In the genomic region with DNA sequence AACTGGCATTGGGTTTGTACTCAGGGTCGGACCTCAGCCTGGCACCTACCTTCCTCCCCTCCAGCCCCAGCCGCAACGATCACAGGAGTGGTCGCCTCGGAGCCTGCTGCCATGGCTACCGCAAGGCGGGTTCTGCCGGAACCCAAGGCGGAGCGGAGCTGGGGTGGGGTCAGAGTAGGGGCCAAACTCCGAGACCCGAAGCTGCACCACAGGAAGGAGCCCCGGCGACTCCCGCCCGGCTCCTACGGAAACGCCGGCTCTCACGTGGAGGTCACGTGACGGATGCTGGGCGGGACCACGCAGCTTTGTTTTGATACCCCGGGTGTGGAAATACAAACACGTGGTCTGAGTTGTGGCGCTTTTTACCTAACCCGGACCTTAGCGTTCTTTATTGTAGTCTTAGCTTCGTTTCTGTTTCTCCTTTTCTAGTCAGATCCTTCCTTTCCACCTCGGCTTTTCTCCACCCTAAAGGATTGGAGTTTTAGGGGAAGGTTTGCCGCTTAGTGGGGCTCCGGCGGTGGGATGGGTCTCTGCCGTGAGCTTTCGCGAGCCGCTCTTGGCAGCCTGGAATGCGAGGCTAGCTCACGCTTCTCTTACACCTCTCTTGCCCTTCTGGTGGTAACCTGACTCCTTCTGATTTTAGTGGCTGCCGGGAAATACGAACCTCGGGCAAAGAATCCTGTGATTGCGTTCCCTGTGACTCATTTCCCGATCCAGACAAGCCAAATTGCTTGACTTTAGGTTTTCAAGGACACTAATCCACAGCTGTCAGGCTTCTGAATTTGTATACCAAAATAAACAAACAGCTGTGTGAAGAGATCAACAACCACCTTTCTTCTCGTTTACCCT, we compare ENCODE assay signal across 1 cellular context.
TF ChIP-seq lines count a peak whose summit lies in the region.

HSPBAP1 (minus strand) TSS at position 264 of the 849 bp plus-strand sequence; CDS start at position 113, 151 bp downstream.

TF ChIP-seq in HepG2, 621 proteins besides CTCF, POLR2A, EP300 and RAD21 (continued from another document and continues in another):
- TF ChIP-seq, protein P1, sequence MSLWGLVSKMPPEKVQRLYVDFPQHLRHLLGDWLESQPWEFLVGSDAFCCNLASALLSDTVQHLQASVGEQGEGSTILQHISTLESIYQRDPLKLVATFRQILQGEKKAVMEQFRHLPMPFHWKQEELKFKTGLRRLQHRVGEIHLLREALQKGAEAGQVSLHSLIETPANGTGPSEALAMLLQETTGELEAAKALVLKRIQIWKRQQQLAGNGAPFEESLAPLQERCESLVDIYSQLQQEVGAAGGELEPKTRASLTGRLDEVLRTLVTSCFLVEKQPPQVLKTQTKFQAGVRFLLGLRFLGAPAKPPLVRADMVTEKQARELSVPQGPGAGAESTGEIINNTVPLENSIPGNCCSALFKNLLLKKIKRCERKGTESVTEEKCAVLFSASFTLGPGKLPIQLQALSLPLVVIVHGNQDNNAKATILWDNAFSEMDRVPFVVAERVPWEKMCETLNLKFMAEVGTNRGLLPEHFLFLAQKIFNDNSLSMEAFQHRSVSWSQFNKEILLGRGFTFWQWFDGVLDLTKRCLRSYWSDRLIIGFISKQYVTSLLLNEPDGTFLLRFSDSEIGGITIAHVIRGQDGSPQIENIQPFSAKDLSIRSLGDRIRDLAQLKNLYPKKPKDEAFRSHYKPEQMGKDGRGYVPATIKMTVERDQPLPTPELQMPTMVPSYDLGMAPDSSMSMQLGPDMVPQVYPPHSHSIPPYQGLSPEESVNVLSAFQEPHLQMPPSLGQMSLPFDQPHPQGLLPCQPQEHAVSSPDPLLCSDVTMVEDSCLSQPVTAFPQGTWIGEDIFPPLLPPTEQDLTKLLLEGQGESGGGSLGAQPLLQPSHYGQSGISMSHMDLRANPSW (CRISPR knock-in tag; IDR thresholded peaks at IDR 0.05; ENCODE audit: borderline replicate concordance) = no peak
- TF ChIP-seq ZNF350 (CRISPR knock-in tag; IDR thresholded peaks at IDR 0.05; ENCODE audit: borderline replicate concordance, low read depth) (peak; percentile 93), ZNF768 (CRISPR knock-in tag; IDR thresholded peaks at IDR 0.05) (peak; percentile 41; the same call in 1 of the 2 replicates), TFDP2 (CRISPR knock-in tag; IDR thresholded peaks at IDR 0.05) (peak; percentile 89), NCOA5 (CRISPR knock-in tag; IDR thresholded peaks at IDR 0.05) (no peak), ZNF160 (CRISPR knock-in tag; IDR thresholded peaks at IDR 0.05) (no peak), MATR3 (CRISPR knock-in tag; IDR thresholded peaks at IDR 0.05) (no peak), NFRKB (IDR thresholded peaks at IDR 0.05) (no peak), AHDC1 (CRISPR knock-in tag; IDR thresholded peaks at IDR 0.05; ENCODE audit: borderline replicate concordance) (peak; percentile 28; the same call in 1 of the 2 replicates), SMAD9 (CRISPR knock-in tag; IDR thresholded peaks at IDR 0.05) (no peak), THYN1 (CRISPR knock-in tag; IDR thresholded peaks at IDR 0.05; ENCODE audit: borderline replicate concordance, low read depth) (no peak), ZMAT3 (CRISPR knock-in tag; conservative IDR thresholded peaks at IDR 0.05) (peak; percentile 76; the same call in 1 of the 2 replicates), DMAP1 (CRISPR knock-in tag; IDR thresholded peaks at IDR 0.05) (peak; percentile 82; the same call in 1 of the 2 replicates), ZNF143 (CRISPR knock-in tag; IDR thresholded peaks at IDR 0.05) (peak; percentile 63), ZFYVE20 (CRISPR knock-in tag; IDR thresholded peaks at IDR 0.05; ENCODE audit: borderline replicate concordance, low read depth) (no peak), TEAD2 (CRISPR knock-in tag; IDR thresholded peaks at IDR 0.05) (no peak; the same call in 1 of the 2 replicates), ZNF816 (CRISPR knock-in tag; IDR thresholded peaks at IDR 0.05; ENCODE audit: borderline replicate concordance) (no peak; the same call in 1 of the 2 replicates), ZNF496 (CRISPR knock-in tag; IDR thresholded peaks at IDR 0.05; ENCODE audit: insufficient replicate concordance) (no peak), ZNF251 (CRISPR knock-in tag; IDR thresholded peaks at IDR 0.05) (no peak), ZNF83 (CRISPR knock-in tag; IDR thresholded peaks at IDR 0.05; ENCODE audit: borderline replicate concordance) (no peak), ZNF720 (CRISPR knock-in tag; IDR thresholded peaks at IDR 0.05) (no peak), EHMT2 (IDR thresholded peaks at IDR 0.05; ENCODE audit: borderline replicate concordance, low read depth, low read length) (no peak), ARID2 (CRISPR knock-in tag; IDR thresholded peaks at IDR 0.05; ENCODE audit: borderline replicate concordance) (peak; percentile 15; the same call in 1 of the 2 replicates), ZFP90 (CRISPR knock-in tag; IDR thresholded peaks at IDR 0.05; ENCODE audit: borderline replicate concordance) (0 out of 2 replicates have a peak, but pooled peaks have one; percentile 18), TEAD3 (CRISPR knock-in tag; optimal IDR thresholded peaks at IDR 0.05; ENCODE audit: borderline replicate concordance) (peak; percentile 84), ZFX (CRISPR knock-in tag; IDR thresholded peaks at IDR 0.05; ENCODE audit: low read depth) (peak; percentile 39; the same call in 1 of the 2 replicates), ZNF354B (CRISPR knock-in tag; IDR thresholded peaks at IDR 0.05) (no peak), SOX6 (IDR thresholded peaks at IDR 0.05) (no peak), SOX6 (CRISPR knock-in tag; IDR thresholded peaks at IDR 0.05) (peak; percentile 87), ZNF383 (CRISPR knock-in tag; IDR thresholded peaks at IDR 0.05; ENCODE audit: borderline replicate concordance) (no peak), SCMH1 (CRISPR knock-in tag; IDR thresholded peaks at IDR 0.05; ENCODE audit: borderline replicate concordance) (no peak), ZNF431 (CRISPR knock-in tag; IDR thresholded peaks at IDR 0.05; ENCODE audit: borderline replicate concordance, low read depth) (0 out of 2 replicates have a peak, but pooled peaks have one; percentile 71)
- TF ChIP-seq, protein P2, sequence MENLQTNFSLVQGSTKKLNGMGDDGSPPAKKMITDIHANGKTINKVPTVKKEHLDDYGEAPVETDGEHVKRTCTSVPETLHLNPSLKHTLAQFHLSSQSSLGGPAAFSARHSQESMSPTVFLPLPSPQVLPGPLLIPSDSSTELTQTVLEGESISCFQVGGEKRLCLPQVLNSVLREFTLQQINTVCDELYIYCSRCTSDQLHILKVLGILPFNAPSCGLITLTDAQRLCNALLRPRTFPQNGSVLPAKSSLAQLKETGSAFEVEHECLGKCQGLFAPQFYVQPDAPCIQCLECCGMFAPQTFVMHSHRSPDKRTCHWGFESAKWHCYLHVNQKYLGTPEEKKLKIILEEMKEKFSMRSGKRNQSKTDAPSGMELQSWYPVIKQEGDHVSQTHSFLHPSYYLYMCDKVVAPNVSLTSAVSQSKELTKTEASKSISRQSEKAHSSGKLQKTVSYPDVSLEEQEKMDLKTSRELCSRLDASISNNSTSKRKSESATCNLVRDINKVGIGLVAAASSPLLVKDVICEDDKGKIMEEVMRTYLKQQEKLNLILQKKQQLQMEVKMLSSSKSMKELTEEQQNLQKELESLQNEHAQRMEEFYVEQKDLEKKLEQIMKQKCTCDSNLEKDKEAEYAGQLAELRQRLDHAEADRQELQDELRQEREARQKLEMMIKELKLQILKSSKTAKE (CRISPR knock-in tag; IDR thresholded peaks at IDR 0.05; ENCODE audit: borderline replicate concordance) = no peak; the same call in 1 of the 2 replicates
- TF ChIP-seq, protein P3, sequence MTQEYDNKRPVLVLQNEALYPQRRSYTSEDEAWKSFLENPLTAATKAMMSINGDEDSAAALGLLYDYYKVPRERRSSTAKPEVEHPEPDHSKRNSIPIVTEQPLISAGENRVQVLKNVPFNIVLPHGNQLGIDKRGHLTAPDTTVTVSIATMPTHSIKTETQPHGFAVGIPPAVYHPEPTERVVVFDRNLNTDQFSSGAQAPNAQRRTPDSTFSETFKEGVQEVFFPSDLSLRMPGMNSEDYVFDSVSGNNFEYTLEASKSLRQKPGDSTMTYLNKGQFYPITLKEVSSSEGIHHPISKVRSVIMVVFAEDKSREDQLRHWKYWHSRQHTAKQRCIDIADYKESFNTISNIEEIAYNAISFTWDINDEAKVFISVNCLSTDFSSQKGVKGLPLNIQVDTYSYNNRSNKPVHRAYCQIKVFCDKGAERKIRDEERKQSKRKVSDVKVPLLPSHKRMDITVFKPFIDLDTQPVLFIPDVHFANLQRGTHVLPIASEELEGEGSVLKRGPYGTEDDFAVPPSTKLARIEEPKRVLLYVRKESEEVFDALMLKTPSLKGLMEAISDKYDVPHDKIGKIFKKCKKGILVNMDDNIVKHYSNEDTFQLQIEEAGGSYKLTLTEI (CRISPR knock-in tag; conservative IDR thresholded peaks at IDR 0.05) = no peak
- TF ChIP-seq, protein P4, sequence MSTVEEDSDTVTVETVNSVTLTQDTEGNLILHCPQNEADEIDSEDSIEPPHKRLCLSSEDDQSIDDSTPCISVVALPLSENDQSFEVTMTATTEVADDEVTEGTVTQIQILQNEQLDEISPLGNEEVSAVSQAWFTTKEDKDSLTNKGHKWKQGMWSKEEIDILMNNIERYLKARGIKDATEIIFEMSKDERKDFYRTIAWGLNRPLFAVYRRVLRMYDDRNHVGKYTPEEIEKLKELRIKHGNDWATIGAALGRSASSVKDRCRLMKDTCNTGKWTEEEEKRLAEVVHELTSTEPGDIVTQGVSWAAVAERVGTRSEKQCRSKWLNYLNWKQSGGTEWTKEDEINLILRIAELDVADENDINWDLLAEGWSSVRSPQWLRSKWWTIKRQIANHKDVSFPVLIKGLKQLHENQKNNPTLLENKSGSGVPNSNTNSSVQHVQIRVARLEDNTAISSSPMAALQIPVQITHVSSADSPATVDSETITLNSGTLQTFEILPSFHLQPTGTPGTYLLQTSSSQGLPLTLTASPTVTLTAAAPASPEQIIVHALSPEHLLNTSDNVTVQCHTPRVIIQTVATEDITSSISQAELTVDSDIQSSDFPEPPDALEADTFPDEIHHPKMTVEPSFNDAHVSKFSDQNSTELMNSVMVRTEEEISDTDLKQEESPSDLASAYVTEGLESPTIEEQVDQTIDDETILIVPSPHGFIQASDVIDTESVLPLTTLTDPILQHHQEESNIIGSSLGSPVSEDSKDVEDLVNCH (CRISPR knock-in tag; IDR thresholded peaks at IDR 0.05) = no peak
- TF ChIP-seq, protein P5, sequence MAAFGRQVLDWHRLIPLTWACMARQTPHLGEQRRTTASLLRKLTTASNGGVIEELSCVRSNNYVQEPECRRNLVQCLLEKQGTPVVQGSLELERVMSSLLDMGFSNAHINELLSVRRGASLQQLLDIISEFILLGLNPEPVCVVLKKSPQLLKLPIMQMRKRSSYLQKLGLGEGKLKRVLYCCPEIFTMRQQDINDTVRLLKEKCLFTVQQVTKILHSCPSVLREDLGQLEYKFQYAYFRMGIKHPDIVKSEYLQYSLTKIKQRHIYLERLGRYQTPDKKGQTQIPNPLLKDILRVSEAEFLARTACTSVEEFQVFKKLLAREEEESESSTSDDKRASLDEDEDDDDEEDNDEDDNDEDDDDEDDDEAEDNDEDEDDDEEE (CRISPR knock-in tag; IDR thresholded peaks at IDR 0.05) = peak; percentile 71; the same call in 1 of the 2 replicates
